ENCODE assay signal across 20 cellular contexts in the genomic region with DNA sequence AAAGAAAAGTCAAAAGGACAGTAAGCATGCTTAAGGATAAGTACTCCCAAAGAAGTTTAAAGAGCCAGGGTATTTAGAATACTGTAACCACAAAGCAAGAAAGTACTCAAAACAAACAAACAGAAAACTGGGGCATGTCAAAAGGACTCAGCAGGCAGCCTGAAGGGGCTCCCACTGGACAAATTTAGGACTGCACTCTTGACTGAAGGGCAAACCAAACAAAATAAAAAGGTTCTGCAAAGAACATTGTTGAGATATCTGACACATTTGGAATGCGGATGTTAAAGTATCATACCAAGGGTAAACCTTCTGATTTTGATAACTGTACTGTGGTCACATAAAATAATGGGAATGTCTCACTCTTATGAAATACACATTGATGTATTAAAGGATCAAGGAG.
"Had no signal": no experiment of that assay in that cellular context is flagged by ENCODE, and none has a peak within 500 bp of the region (broad histone marks: within the 10 kb centered on the region; RNA-seq: fewer than 3 reads in every experiment).

No MANE protein-coding gene starts in this region.

- DNase-seq: activated CD4-positive, alpha-beta T cell treated with anti-CD3 and anti-CD28 coated beads for 4 hours; activated CD4-positive, alpha-beta T cell treated with anti-CD3 and anti-CD28 coated beads, Interleukin-2, amount 50 U/mL, for 48 hours; activated CD4-positive, CD25-positive, alpha-beta regulatory T cell; activated effector memory CD4-positive, alpha-beta T cell treated with Interleukin-2 at 50 U/mL for 16 hours; activated naive CD4-positive, alpha-beta T cell treated with anti-CD3 and anti-CD28 coated beads for 36 hours; activated naive CD8-positive, alpha-beta T cell treated with anti-CD3 and anti-CD28 coated beads, Interleukin-2, amount 10 ng/mL, durations not matched to agents 7 days and 5 days; activated T-cell treated with anti-CD3 and anti-CD28 coated beads, Interleukin-2, amount 50 U/mL, for 48 hours; cerebellar nuclear complex; heart left ventricle; islet precursor cell; left cardiac atrium; naive thymus-derived CD8-positive, alpha-beta T cell; spleen; stimulated activated CD4-positive, alpha-beta T cell treated with anti-CD3 and anti-CD28 coated beads, Interleukin-4, amount 100 ng/mL, for 4 hours; stimulated activated naive CD8-positive, alpha-beta T cell treated with anti-CD3 and anti-CD28 coated beads, Interleukin-15, Interleukin-2, amounts not matched to agents 100 U/mL and 50 U/mL, for 24 hours; substantia nigra; T1000; thyroid gland had no signal

- H3K36me3 Mint-ChIP-seq: activated naive CD8-positive, alpha-beta T cell treated with anti-CD3 and anti-CD28 coated beads, Interleukin-2, amount 10 ng/mL, durations not matched to agents 7 days and 5 days; mesothelial cell of epicardium; naive thymus-derived CD8-positive, alpha-beta T cell had no signal

- H3K9me3 Mint-ChIP-seq: activated naive CD4-positive, alpha-beta T cell treated with anti-CD3 and anti-CD28 coated beads for 36 hours; activated naive CD8-positive, alpha-beta T cell treated with anti-CD3 and anti-CD28 coated beads, Interleukin-2, amount 10 ng/mL, durations not matched to agents 7 days and 5 days; mesothelial cell of epicardium; naive thymus-derived CD8-positive, alpha-beta T cell had no signal

- H3K36me3 ChIP-seq: heart left ventricle, spleen, thyroid gland had no signal

- H3K27me3 ChIP-seq: heart left ventricle, spleen, thyroid gland had no signal

- H3K4me3 ChIP-seq: heart left ventricle, spleen, thyroid gland had no signal

- H3K9me3 ChIP-seq: heart left ventricle, spleen, thyroid gland had no signal

- H3K27ac Mint-ChIP-seq: activated naive CD4-positive, alpha-beta T cell treated with anti-CD3 and anti-CD28 coated beads for 36 hours; activated naive CD8-positive, alpha-beta T cell treated with anti-CD3 and anti-CD28 coated beads, Interleukin-2, amount 10 ng/mL, durations not matched to agents 7 days and 5 days; mesothelial cell of epicardium; naive thymus-derived CD8-positive, alpha-beta T cell; progenitor cell of endocrine pancreas had no signal

- H3K4me3 Mint-ChIP-seq: activated naive CD4-positive, alpha-beta T cell treated with anti-CD3 and anti-CD28 coated beads for 36 hours; activated naive CD8-positive, alpha-beta T cell treated with anti-CD3 and anti-CD28 coated beads, Interleukin-2, amount 10 ng/mL, durations not matched to agents 7 days and 5 days; mesothelial cell of epicardium; naive thymus-derived CD8-positive, alpha-beta T cell had no signal

- H3K27ac ChIP-seq: heart left ventricle, spleen, thyroid gland had no signal

- H3K4me1 Mint-ChIP-seq: activated naive CD8-positive, alpha-beta T cell treated with anti-CD3 and anti-CD28 coated beads, Interleukin-2, amount 10 ng/mL, durations not matched to agents 7 days and 5 days; naive thymus-derived CD8-positive, alpha-beta T cell had no signal

- H3K27me3 Mint-ChIP-seq: activated naive CD8-positive, alpha-beta T cell treated with anti-CD3 and anti-CD28 coated beads, Interleukin-2, amount 10 ng/mL, durations not matched to agents 7 days and 5 days; progenitor cell of endocrine pancreas had no signal

- H3K4me1 ChIP-seq: heart left ventricle, spleen, thyroid gland had no signal

- ATAC-seq: heart left ventricle; left cardiac atrium; naive thymus-derived CD8-positive, alpha-beta T cell; stimulated activated naive CD8-positive, alpha-beta T cell treated with anti-CD3 and anti-CD28 coated beads, Interleukin-15, Interleukin-2, amounts not matched to agents 100 U/mL and 50 U/mL, for 24 hours had no signal
